8 cellular contexts compared by ENCODE assay signal in the genomic region with DNA sequence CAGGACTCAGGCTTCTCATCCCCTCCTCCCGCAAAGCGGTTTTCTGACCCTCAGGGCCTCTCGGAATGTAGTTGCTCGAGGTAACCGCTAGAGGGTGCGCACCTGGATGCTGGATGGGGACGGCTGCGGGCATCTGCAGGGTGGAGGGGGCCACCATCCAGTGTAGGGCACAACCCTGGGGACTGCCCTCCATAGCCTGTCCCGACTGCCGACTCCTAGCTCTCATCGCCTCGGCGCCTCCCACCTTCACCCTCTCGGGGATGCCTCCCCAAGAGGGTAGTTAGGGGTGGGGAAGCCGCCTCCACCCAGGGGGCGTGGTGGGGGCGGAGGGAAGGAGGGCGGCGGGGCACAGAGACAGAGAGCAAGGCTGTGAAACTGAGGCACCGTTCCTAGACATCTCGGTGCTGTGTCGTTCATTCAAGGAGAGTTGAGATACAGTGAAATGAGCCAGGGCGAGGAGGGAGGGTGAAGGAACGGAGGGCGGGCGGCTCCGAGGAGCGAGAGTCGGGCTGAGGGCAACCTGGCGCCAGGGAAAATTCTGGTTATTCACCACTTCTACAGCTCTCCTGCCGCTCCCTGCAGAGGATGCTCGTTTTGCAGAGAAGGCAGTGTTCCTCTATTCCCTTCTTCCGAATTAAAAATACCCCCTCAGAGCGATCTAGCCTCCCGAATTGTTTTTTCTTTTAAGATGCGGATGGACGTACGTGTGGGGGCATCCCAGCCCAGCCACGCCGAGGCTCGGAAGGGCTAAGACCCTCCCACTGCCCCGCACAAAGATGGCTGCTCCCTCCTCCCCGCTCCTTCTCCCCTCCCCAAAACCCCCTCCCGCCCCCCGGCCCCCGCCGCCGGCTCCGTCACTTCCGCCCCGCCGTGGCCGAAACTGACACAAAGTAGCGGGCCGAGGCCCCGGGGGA. TPM values are rescaled to one million over a fixed set of nuclear protein-coding genes. Genes with fewer than 3 reads are reported as not detected.
DNase-seq lines count a peak whose midpoint lies in the region; ATAC-seq, FAIRE-seq and TF ChIP-seq lines count a peak whose summit lies in the region.

A gene with protein sequence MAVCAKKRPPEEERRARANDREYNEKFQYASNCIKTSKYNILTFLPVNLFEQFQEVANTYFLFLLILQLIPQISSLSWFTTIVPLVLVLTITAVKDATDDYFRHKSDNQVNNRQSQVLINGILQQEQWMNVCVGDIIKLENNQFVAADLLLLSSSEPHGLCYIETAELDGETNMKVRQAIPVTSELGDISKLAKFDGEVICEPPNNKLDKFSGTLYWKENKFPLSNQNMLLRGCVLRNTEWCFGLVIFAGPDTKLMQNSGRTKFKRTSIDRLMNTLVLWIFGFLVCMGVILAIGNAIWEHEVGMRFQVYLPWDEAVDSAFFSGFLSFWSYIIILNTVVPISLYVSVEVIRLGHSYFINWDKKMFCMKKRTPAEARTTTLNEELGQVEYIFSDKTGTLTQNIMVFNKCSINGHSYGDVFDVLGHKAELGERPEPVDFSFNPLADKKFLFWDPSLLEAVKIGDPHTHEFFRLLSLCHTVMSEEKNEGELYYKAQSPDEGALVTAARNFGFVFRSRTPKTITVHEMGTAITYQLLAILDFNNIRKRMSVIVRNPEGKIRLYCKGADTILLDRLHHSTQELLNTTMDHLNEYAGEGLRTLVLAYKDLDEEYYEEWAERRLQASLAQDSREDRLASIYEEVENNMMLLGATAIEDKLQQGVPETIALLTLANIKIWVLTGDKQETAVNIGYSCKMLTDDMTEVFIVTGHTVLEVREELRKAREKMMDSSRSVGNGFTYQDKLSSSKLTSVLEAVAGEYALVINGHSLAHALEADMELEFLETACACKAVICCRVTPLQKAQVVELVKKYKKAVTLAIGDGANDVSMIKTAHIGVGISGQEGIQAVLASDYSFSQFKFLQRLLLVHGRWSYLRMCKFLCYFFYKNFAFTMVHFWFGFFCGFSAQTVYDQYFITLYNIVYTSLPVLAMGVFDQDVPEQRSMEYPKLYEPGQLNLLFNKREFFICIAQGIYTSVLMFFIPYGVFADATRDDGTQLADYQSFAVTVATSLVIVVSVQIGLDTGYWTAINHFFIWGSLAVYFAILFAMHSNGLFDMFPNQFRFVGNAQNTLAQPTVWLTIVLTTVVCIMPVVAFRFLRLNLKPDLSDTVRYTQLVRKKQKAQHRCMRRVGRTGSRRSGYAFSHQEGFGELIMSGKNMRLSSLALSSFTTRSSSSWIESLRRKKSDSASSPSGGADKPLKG (plus strand): TSS at position 857 of the 914 bp plus-strand sequence. CDS start 2,617 bp downstream, outside the sequence.

- peak within 1 kb of the TSS; percentile 93 to 99 for H3K4me3 Mint-ChIP-seq in H9
- H3K4me3 Mint-ChIP-seq in astrocyte (ENCODE audit: unreplicated experiment): peak within 1 kb of the TSS; percentile 99

- WGBS in H9 (ENCODE audit: extremely low coverage, insufficient read length, low lambda C conversion rate): no CpG with 5 or more reads among the region's 56 CpGs
- 1% methylated on average over 47 of the region's 56 CpGs for WGBS in hepatocyte (ENCODE audit: low lambda C conversion rate, missing lambda C conversion rate)

- peaks cover 16% of the 10 kb centered on the region for H3K23me2 ChIP-seq in H9 (ENCODE audit: insufficient read length, low read depth, low read length, poor library complexity, severe bottlenecking)

- H4K20me1 ChIP-seq in H9 (ENCODE audit: control insufficient read depth, insufficient read depth, insufficient read length) (no peaks in the 10 kb centered on the region), astrocyte (ENCODE audit: insufficient read depth, low read length) (peaks cover 23% of the 10 kb centered on the region), hepatocyte (ENCODE audit: insufficient read depth, poor library complexity, severe bottlenecking) (no peaks in the 10 kb centered on the region)

- H3K36me3 ChIP-seq in astrocyte (ENCODE audit: insufficient read depth, low read length): no peaks in the 10 kb centered on the region
- H3K36me3 ChIP-seq in hepatocyte (replicated peaks; ENCODE audit: insufficient read depth, low read depth): no peaks in the 10 kb centered on the region

- H2BK5ac ChIP-seq in H9 (ENCODE audit: insufficient read length, low read length): no peak within 1 kb of the TSS

- H3K18ac ChIP-seq in H9 (ENCODE audit: insufficient read length, low read depth, low read length): peak within 1 kb of the TSS; percentile 41

- H3K4me1 ChIP-seq in H9 (ENCODE audit: insufficient read depth, low read length) (peaks cover 12% of the 10 kb centered on the region; the same call in 1 of the 2 replicates), astrocyte (ENCODE audit: insufficient read depth, low read length) (peaks cover 35% of the 10 kb centered on the region), hepatocyte (ENCODE audit: insufficient read depth) (peaks cover 21% of the 10 kb centered on the region)

- H4K8ac ChIP-seq in H9 (replicated peaks; ENCODE audit: insufficient read length, low read depth, low read length): no peak within 1 kb of the TSS

- H3K4me2 ChIP-seq in H9 (ENCODE audit: insufficient read depth, insufficient read length, low read length) (peak within 1 kb of the TSS; percentile 82), astrocyte (ENCODE audit: low read length) (peak within 1 kb of the TSS; percentile 99), hepatocyte (peak within 1 kb of the TSS; percentile 86)

- no peak within 1 kb of the TSS for H2AFZ ChIP-seq in H9 (ENCODE audit: low read length)
- H2AFZ ChIP-seq in astrocyte (ENCODE audit: low read depth, low read length): peak within 1 kb of the TSS; percentile 78
- peak within 1 kb of the TSS; percentile 44 for H2AFZ ChIP-seq in hepatocyte

- H3K4ac ChIP-seq in H9 (ENCODE audit: low read depth, low read length): no peak within 1 kb of the TSS

- H3T11ph ChIP-seq in H9 (ENCODE audit: low read length): no peak within 1 kb of the TSS

- H3K4me1 Mint-ChIP-seq in H9: peaks cover 30 to 33% of the 10 kb centered on the region in 2 experiments
- H3K4me1 Mint-ChIP-seq in astrocyte (ENCODE audit: low read depth, unreplicated experiment): peaks cover 20% of the 10 kb centered on the region

- H3K36me3 Mint-ChIP-seq in H9 (ENCODE audit: insufficient read depth in 1 of 3, low read depth in 3 of 3) (peaks cover 0 to 3% (median 3%) of the 10 kb centered on the region in 3 experiments), astrocyte (ENCODE audit: low read depth, unreplicated experiment) (peaks cover 4% of the 10 kb centered on the region)

- no peaks in the 10 kb centered on the region for H3K9me3 ChIP-seq in H9 (ENCODE audit: control insufficient read depth, low read depth, low read length)
- H3K9me3 ChIP-seq in astrocyte (ENCODE audit: insufficient read depth, low read depth, low read length): no peaks in the 10 kb centered on the region
- H3K9me3 ChIP-seq in hepatocyte (ENCODE audit: low read depth): no peaks in the 10 kb centered on the region

- no peak within 1 kb of the TSS for H2BK15ac ChIP-seq in H9 (ENCODE audit: low read depth, low read length)

- H3K23ac ChIP-seq in H9 (ENCODE audit: insufficient read length, low read depth, low read length): no peak within 1 kb of the TSS

- H3K4me3 ChIP-seq in astrocyte (ENCODE audit: insufficient read depth, low read depth, low read length) (peak within 1 kb of the TSS; percentile 93), hepatocyte (peak within 1 kb of the TSS; percentile 27)

- peak within 1 kb of the TSS; percentile 75; the same call in 1 of the 2 replicates for H3K14ac ChIP-seq in H9 (ENCODE audit: insufficient read depth, low read length)

- H3K27me3 Mint-ChIP-seq in H9 (ENCODE audit: low read depth) (peaks cover 17% of the 10 kb centered on the region), astrocyte (ENCODE audit: low read depth, unreplicated experiment) (peaks cover 27% of the 10 kb centered on the region)

- no peak for ATAC-seq in HG03159 (IDR thresholded peaks at IDR 0.05; ENCODE audit: unreplicated experiment)

- H3K27ac Mint-ChIP-seq in H9 (peak within 1 kb of the TSS; percentile 93 to 98 (median 96)), astrocyte (ENCODE audit: unreplicated experiment) (peak within 1 kb of the TSS; percentile 99)

- peak; percentile 70 for DNase-seq in COLO668 (lab: John Stamatoyannopoulos, UW; ENCODE audit: unreplicated experiment)
- DNase-seq in H9: peak; percentile 90
- DNase-seq in NCI-H187 treated with DMSO at 0.1 percent for 48 hours (lab: John Stamatoyannopoulos, UW): peak; percentile 81
- DNase-seq in T1000 (lab: John Stamatoyannopoulos, UW): peak; percentile 52
- DNase-seq in astrocyte (ENCODE audit: low read depth): peak; percentile 49
- DNase-seq in hepatocyte (ENCODE audit: low spot score): peak; percentile 88
- DNase-seq in retina: peak; percentile 90

- no peak within 1 kb of the TSS for H2AK5ac ChIP-seq in H9 (ENCODE audit: insufficient read length, low read length)

- no peak within 1 kb of the TSS for H2BK12ac ChIP-seq in H9 (ENCODE audit: insufficient read length, low read depth, low read length)

- H3K56ac ChIP-seq in H9 (ENCODE audit: insufficient read length, low read depth, low read length): no peak within 1 kb of the TSS

- H3K9me3 Mint-ChIP-seq in H9 (no peaks in the 10 kb centered on the region), astrocyte (ENCODE audit: unreplicated experiment) (no peaks in the 10 kb centered on the region)

- no peak within 1 kb of the TSS for H4K91ac ChIP-seq in H9 (ENCODE audit: insufficient read length, low read depth, low read length)

- no peaks in the 10 kb centered on the region for H3K79me1 ChIP-seq in H9 (ENCODE audit: insufficient read depth, low read depth, low read length, poor library complexity, severe bottlenecking)

- no peak for FAIRE-seq in astrocyte (lab: Jason Lieb, UNC)

- H3K79me2 ChIP-seq in H9 (ENCODE audit: insufficient read depth, low read length) (peaks cover 2% of the 10 kb centered on the region; the same call in 1 of the 2 replicates), astrocyte (ENCODE audit: insufficient read depth, low read length) (peaks cover 37% of the 10 kb centered on the region), hepatocyte (peaks cover 9% of the 10 kb centered on the region)

- no peak within 1 kb of the TSS for H2BK120ac ChIP-seq in H9 (ENCODE audit: low read depth, low read length, poor library complexity, severe bottlenecking)

- no peaks in the 10 kb centered on the region for H3K9me2 ChIP-seq in hepatocyte (replicated peaks; ENCODE audit: insufficient read depth)

- no peak within 1 kb of the TSS for H2BK20ac ChIP-seq in H9 (ENCODE audit: low read depth, low read length, poor library complexity, severe bottlenecking)

- H4K5ac ChIP-seq in H9 (ENCODE audit: insufficient read length, low read depth, low read length): no peak within 1 kb of the TSS

- H3K27me3 ChIP-seq in H9 (ENCODE audit: insufficient read depth, low read length) (no peaks in the 10 kb centered on the region), astrocyte (ENCODE audit: insufficient read depth, low read length) (peaks cover 8% of the 10 kb centered on the region), hepatocyte (no peaks in the 10 kb centered on the region)

- H3K9ac ChIP-seq in H9 (ENCODE audit: extremely low read depth, insufficient read length, low read length): peak within 1 kb of the TSS; percentile 31
- peak within 1 kb of the TSS; percentile 94 for H3K9ac ChIP-seq in astrocyte (ENCODE audit: low read length)

- TF ChIP-seq CTCF in H9 (conservative IDR thresholded peaks at IDR 0.05) (peak; percentile 94), astrocyte (IDR thresholded peaks at IDR 0.05; ENCODE audit: insufficient read depth, low read depth, low read length) (peak; percentile 81), hepatocyte (IDR thresholded peaks at IDR 0.05; ENCODE audit: poor library complexity) (peak; percentile 91)

- H3K27ac ChIP-seq in H9 (ENCODE audit: insufficient read length, low read depth, low read length): no peak within 1 kb of the TSS
- peak within 1 kb of the TSS; percentile 92 for H3K27ac ChIP-seq in astrocyte (ENCODE audit: low read depth, low read length)
- H3K27ac ChIP-seq in hepatocyte: peak within 1 kb of the TSS; percentile 84

RNA-seq across cellular contexts. Expression of the gene that starts here (rescaled TPM):
- total RNA-seq in H9 (2021) (37.6 and 38.7 TPM in 2 replicates), astrocyte (71.6 and 71.9 TPM in 2 replicates), hepatocyte (30.1 and 42.0 TPM in 2 replicates)
- polyA plus RNA-seq in hepatocyte: 8.7 and 11.7 TPM in 2 replicates
